In the genomic region with DNA sequence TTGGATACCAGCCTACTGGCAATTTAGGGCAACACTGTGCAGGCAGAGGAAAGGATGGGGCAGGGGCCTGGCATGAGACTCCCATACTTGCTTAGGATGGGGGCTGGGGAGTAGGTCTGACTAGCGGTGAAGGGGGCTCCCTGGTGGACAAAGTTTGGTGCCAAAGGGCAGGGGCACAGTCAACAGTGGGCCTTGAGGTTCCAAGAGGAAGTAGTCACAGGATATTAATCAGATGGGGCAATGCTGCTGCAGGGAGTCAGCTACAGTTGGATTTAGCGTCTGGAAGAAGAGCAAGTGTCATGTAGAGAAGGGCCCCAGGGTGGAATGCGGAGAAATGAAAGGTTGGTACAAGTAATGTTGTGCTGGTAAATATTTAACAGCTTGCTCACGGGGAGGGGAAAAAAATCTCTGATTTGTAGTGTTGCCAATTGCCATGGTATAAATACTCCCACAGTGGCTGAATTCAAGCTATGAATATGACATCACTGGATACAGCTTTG, we compare ENCODE assay signal across 19 cellular contexts.
DNase-seq lines count a peak whose midpoint lies in the region; ATAC-seq and TF ChIP-seq lines count a peak whose summit lies in the region.
"Had no signal": no experiment of that assay in that cellular context is flagged by ENCODE, and none has a peak within 500 bp of the region (broad histone marks: within the 10 kb centered on the region; RNA-seq: fewer than 3 reads in every experiment).

No MANE protein-coding gene starts in this region.

- TF ChIP-seq CTCF in AG09309 (IDR thresholded peaks at IDR 0.05; ENCODE audit: control insufficient read depth, insufficient read depth, low read depth, low read length, missing control alignments) (no peak), choroid plexus epithelial cell (conservative IDR thresholded peaks at IDR 0.05; ENCODE audit: low read depth, low read length) (no peak), kidney epithelial cell (IDR thresholded peaks at IDR 0.05; ENCODE audit: insufficient read depth, low read length, poor library complexity, severe bottlenecking) (no peak)

- no peaks in the 10 kb centered on the region for H3K9me3 Mint-ChIP-seq in naive thymus-derived CD8-positive, alpha-beta T cell
- H3K9me3 Mint-ChIP-seq in activated CD4-positive, alpha-beta memory T cell treated with anti-CD3 and anti-CD28 coated beads for 36 hours, result no peaks in the 10 kb centered on the region

- POLR2A ChIA-PET in naive thymus-derived CD8-positive, alpha-beta T cell (lab: Charles Lee), result no interaction called here
- POLR2A ChIA-PET in activated CD4-positive, alpha-beta memory T cell treated with anti-CD3 and anti-CD28 coated beads for 36 hours (lab: Charles Lee), result no interaction called here

- no peak overlapping the region for H3K27ac Mint-ChIP-seq in naive thymus-derived CD8-positive, alpha-beta T cell
- no peak overlapping the region for H3K27ac Mint-ChIP-seq in activated CD4-positive, alpha-beta memory T cell treated with anti-CD3 and anti-CD28 coated beads for 36 hours

- no peaks in the 10 kb centered on the region for H3K36me3 ChIP-seq in MG63
- H3K36me3 ChIP-seq in kidney epithelial cell (ENCODE audit: control insufficient read depth, insufficient read depth, low read length), result no peaks in the 10 kb centered on the region
- H3K36me3 ChIP-seq: prostate gland, uterus had no signal

- ATAC-seq in naive thymus-derived CD8-positive, alpha-beta T cell, result no peak
- ATAC-seq: GM12878 had no signal

- no peaks in the 10 kb centered on the region for H3K27me3 Mint-ChIP-seq in naive thymus-derived CD8-positive, alpha-beta T cell
- no peaks in the 10 kb centered on the region for H3K27me3 Mint-ChIP-seq in activated CD4-positive, alpha-beta memory T cell treated with anti-CD3 and anti-CD28 coated beads for 36 hours

- no peaks in the 10 kb centered on the region for H3K36me3 Mint-ChIP-seq in naive thymus-derived CD8-positive, alpha-beta T cell
- H3K36me3 Mint-ChIP-seq in activated CD4-positive, alpha-beta memory T cell treated with anti-CD3 and anti-CD28 coated beads for 36 hours, result no peaks in the 10 kb centered on the region

- CTCF ChIA-PET in activated CD4-positive, alpha-beta memory T cell treated with anti-CD3 and anti-CD28 coated beads for 36 hours (lab: Charles Lee), result no interaction called here

- DNase-seq in AG09309 (ENCODE audit: low read depth), result peak; percentile 11
- DNase-seq in MG63, result peak; percentile 91
- DNase-seq in choroid plexus epithelial cell (ENCODE audit: low read depth), result peak; percentile 79
- peak; percentile 51 for DNase-seq in kidney epithelial cell (ENCODE audit: low read depth)
- no peak for DNase-seq in naive thymus-derived CD8-positive, alpha-beta T cell
- no peak for DNase-seq in activated CD4-positive, alpha-beta memory T cell treated with anti-CD3 and anti-CD28 coated beads for 36 hours
- DNase-seq in SIG-M5 treated with dmso at 0.1 percent for 504 hours (lab: John Stamatoyannopoulos, UW; ENCODE audit: unreplicated experiment), result no peak
- DNase-seq in activated CD8-positive, alpha-beta memory T cell treated with anti-CD3 and anti-CD28 coated beads, Interleukin-2, amount 50 U/mL, for 4 hours, result no peak
- DNase-seq: activated CD4-positive, CD25-positive, alpha-beta regulatory T cell treated with anti-CD3 and anti-CD28 coated beads, Interleukin-2, amount 50 U/mL, for 72 hours; activated T-cell treated with anti-CD3 and anti-CD28 coated beads, Interleukin-2, amount 50 U/mL, for 1 hour; AML-193; amygdala; DMS79; NCI-H187 treated with DMSO at 0.1 percent for 48 hours; stimulated activated CD4-positive, alpha-beta T cell treated with anti-CD3 and anti-CD28 coated beads, Interleukin-2, amount 100 ng/mL, for 24 hours; SW 1271; uterus had no signal

- no peaks in the 10 kb centered on the region for H3K9me3 ChIP-seq in MG63
- H3K9me3 ChIP-seq: prostate gland, uterus had no signal

- H3K4me1 Mint-ChIP-seq in naive thymus-derived CD8-positive, alpha-beta T cell, result no peaks in the 10 kb centered on the region
- peaks cover 2% of the 10 kb centered on the region for H3K4me1 Mint-ChIP-seq in activated CD4-positive, alpha-beta memory T cell treated with anti-CD3 and anti-CD28 coated beads for 36 hours (ENCODE audit: low read depth)

- no peak overlapping the region for H3K4me3 ChIP-seq in AG09309 (ENCODE audit: control insufficient read depth, low read depth, low read length)
- H3K4me3 ChIP-seq in MG63, result no peak overlapping the region
- H3K4me3 ChIP-seq in choroid plexus epithelial cell (ENCODE audit: low read depth, low read length), result no peak overlapping the region
- no peak overlapping the region for H3K4me3 ChIP-seq in kidney epithelial cell (ENCODE audit: low read depth, low read length)
- H3K4me3 ChIP-seq: GM12878, prostate gland, uterus had no signal

- intact Hi-C loops in activated CD4-positive, alpha-beta memory T cell treated with anti-CD3 and anti-CD28 coated beads for 36 hours (cut with micrococcal nuclease), result no loop called here

- no peaks in the 10 kb centered on the region for H3K27me3 ChIP-seq in MG63
- no peaks in the 10 kb centered on the region for H3K27me3 ChIP-seq in kidney epithelial cell (ENCODE audit: control insufficient read depth, insufficient read depth, low read length)

- H3K4me3 Mint-ChIP-seq in naive thymus-derived CD8-positive, alpha-beta T cell, result no peak overlapping the region
- no peak overlapping the region for H3K4me3 Mint-ChIP-seq in activated CD4-positive, alpha-beta memory T cell treated with anti-CD3 and anti-CD28 coated beads for 36 hours

Comparison
In these comparisons a context has a peak if more than half of its experiments do, and no peak if none do; other contexts are left out.
1. DNase-seq: peak in AG09309 (single experiment), MG63 (single experiment), choroid plexus epithelial cell (single experiment) and kidney epithelial cell (single experiment); none in naive thymus-derived CD8-positive, alpha-beta T cell (0 of 10), activated CD4-positive, alpha-beta memory T cell treated with anti-CD3 and anti-CD28 coated beads for 36 hours (single experiment), SIG-M5 treated with dmso at 0.1 percent for 504 hours (single experiment) and activated CD8-positive, alpha-beta memory T cell treated with anti-CD3 and anti-CD28 coated beads, Interleukin-2, amount 50 U/mL, for 4 hours (single experiment).